Comparison of ENCODE assay signal across 1 cellular context in genomic region chr18:59606193-59607175, GRCh38.
TF ChIP-seq lines count a peak whose summit lies in the region.

No MANE protein-coding gene starts in this region.

TF ChIP-seq in HEK293, 187 proteins besides CTCF, POLR2A, EP300 and RAD21 (continued from another document):
- TF ChIP-seq HIC1 (tag by site-specific recombination; IDR thresholded peaks at IDR 0.05) (no peak), ZNF544 (tag by site-specific recombination; IDR thresholded peaks at IDR 0.05) (no peak), AEBP2 (tag by site-specific recombination; IDR thresholded peaks at IDR 0.05; ENCODE audit: borderline replicate concordance) (no peak), ZNF792 (tag by site-specific recombination; IDR thresholded peaks at IDR 0.05) (no peak)
